In genomic region chr17:48137658-48138057, GRCh38 we compare ENCODE assay signal across 17 cellular contexts. TPM values are rescaled to one million over a fixed set of nuclear protein-coding genes. Genes with fewer than 3 reads are reported as not detected.
A peak's percentile ranks its signal among the peaks of the same experiment; 100 is the strongest.
DNase-seq lines count a peak whose midpoint lies in the region; ATAC-seq, FAIRE-seq and TF ChIP-seq lines count a peak whose summit lies in the region.
"Had no signal": no experiment of that assay in that cellular context is flagged by ENCODE, and none has a peak within 500 bp of the region (broad histone marks: within the 10 kb centered on the region; RNA-seq: fewer than 3 reads in every experiment).

No MANE protein-coding gene starts in this region.

- H3K27ac ChIP-seq in GM23338 (ENCODE audit: low read depth): no peak overlapping the region
- no peak overlapping the region for H3K27ac ChIP-seq in psoas muscle
- H3K27ac ChIP-seq in small intestine (ENCODE audit: low read depth in 1 of 2, low read length in 1 of 2): no peak overlapping the region

- no peak for DNase-seq in activated CD4-positive, alpha-beta T cell treated with anti-CD3 and anti-CD28 coated beads, Interleukin-2, amount 10 ng/mL, durations not matched to agents 24 days and 14 days
- no peak for DNase-seq in activated CD4-positive, alpha-beta T cell treated with anti-CD3 and anti-CD28 coated beads for 48 hours
- no peak for DNase-seq in GM23338 (ENCODE audit: low spot score)
- DNase-seq in activated naive CD8-positive, alpha-beta T cell treated with anti-CD3 and anti-CD28 coated beads for 36 hours: no peak
- DNase-seq in naive thymus-derived CD8-positive, alpha-beta T cell: no peak
- DNase-seq in C1 segment of cervical spinal cord (lab: John Stamatoyannopoulos, UW): no peak
- DNase-seq in psoas muscle: no peak
- DNase-seq in small intestine: no peak
- DNase-seq: CD4-positive, alpha-beta T cell; GF-D8; KBM-7; NCI-H1092; NCI-H1694; NCI-H2107; NCI-H774 had no signal

- no peaks in the 10 kb centered on the region for H3K9me3 Mint-ChIP-seq in activated CD4-positive, alpha-beta T cell treated with anti-CD3 and anti-CD28 coated beads, Interleukin-2, amount 10 ng/mL, durations not matched to agents 24 days and 14 days
- no peaks in the 10 kb centered on the region for H3K9me3 Mint-ChIP-seq in GM23338
- H3K9me3 Mint-ChIP-seq in activated naive CD8-positive, alpha-beta T cell treated with anti-CD3 and anti-CD28 coated beads for 36 hours: no peaks in the 10 kb centered on the region
- no peaks in the 10 kb centered on the region for H3K9me3 Mint-ChIP-seq in naive thymus-derived CD8-positive, alpha-beta T cell
- H3K9me3 Mint-ChIP-seq: CD4-positive, alpha-beta T cell had no signal

- no peak overlapping the region for H3K4me2 ChIP-seq in GM23338

- H3K27me3 Mint-ChIP-seq in activated CD4-positive, alpha-beta T cell treated with anti-CD3 and anti-CD28 coated beads, Interleukin-2, amount 10 ng/mL, durations not matched to agents 24 days and 14 days: no peaks in the 10 kb centered on the region
- no peaks in the 10 kb centered on the region for H3K27me3 Mint-ChIP-seq in GM23338 (ENCODE audit: insufficient read depth, low read depth, poor library complexity)
- no peaks in the 10 kb centered on the region for H3K27me3 Mint-ChIP-seq in activated naive CD8-positive, alpha-beta T cell treated with anti-CD3 and anti-CD28 coated beads for 36 hours
- no peaks in the 10 kb centered on the region for H3K27me3 Mint-ChIP-seq in naive thymus-derived CD8-positive, alpha-beta T cell
- H3K27me3 Mint-ChIP-seq: CD4-positive, alpha-beta T cell had no signal

- H3K36me3 Mint-ChIP-seq in activated CD4-positive, alpha-beta T cell treated with anti-CD3 and anti-CD28 coated beads, Interleukin-2, amount 10 ng/mL, durations not matched to agents 24 days and 14 days (ENCODE audit: low read depth): peaks cover 29% of the 10 kb centered on the region
- no peaks in the 10 kb centered on the region for H3K36me3 Mint-ChIP-seq in GM23338 (ENCODE audit: low read depth)
- H3K36me3 Mint-ChIP-seq in activated naive CD8-positive, alpha-beta T cell treated with anti-CD3 and anti-CD28 coated beads for 36 hours: peaks cover 4% of the 10 kb centered on the region
- peaks cover 0 to 55% (median 5%) of the 10 kb centered on the region in 3 donors for H3K36me3 Mint-ChIP-seq in naive thymus-derived CD8-positive, alpha-beta T cell

- no peaks in the 10 kb centered on the region for H3K79me2 ChIP-seq in GM23338 (replicated peaks; ENCODE audit: insufficient read depth)

- H3K4me1 ChIP-seq in GM23338 (ENCODE audit: insufficient read depth) (no peaks in the 10 kb centered on the region), psoas muscle (no peaks in the 10 kb centered on the region), small intestine (ENCODE audit: control insufficient read depth in 2 of 2, insufficient read depth in 1 of 2, low read depth in 1 of 2, low read length in 1 of 2) (no peaks in the 10 kb centered on the region)

- H3K9me2 ChIP-seq in GM23338 (ENCODE audit: insufficient read depth): no peaks in the 10 kb centered on the region

- FAIRE-seq in small intestine (lab: Jason Lieb, UNC): no peak

- H3K9me3 ChIP-seq in psoas muscle (no peaks in the 10 kb centered on the region), small intestine (ENCODE audit: control insufficient read depth, low read depth) (no peaks in the 10 kb centered on the region)

- peak overlapping the region; percentile 4 for H3K27ac Mint-ChIP-seq in activated CD4-positive, alpha-beta T cell treated with anti-CD3 and anti-CD28 coated beads, Interleukin-2, amount 10 ng/mL, durations not matched to agents 24 days and 14 days
- no peak overlapping the region for H3K27ac Mint-ChIP-seq in GM23338
- H3K27ac Mint-ChIP-seq in activated naive CD8-positive, alpha-beta T cell treated with anti-CD3 and anti-CD28 coated beads for 36 hours: peak overlapping the region; percentile 6
- peak overlapping the region in 8 of 10 donors; percentile 2 to 78 (median 38) for H3K27ac Mint-ChIP-seq in naive thymus-derived CD8-positive, alpha-beta T cell
- H3K27ac Mint-ChIP-seq: CD4-positive, alpha-beta T cell had no signal

- 66 to 69% (median 67%) methylated on average over 1 of the region's 1 CpG for WGBS in psoas muscle, 3 donors
- WGBS in small intestine, 3 donors: 53 to 61% (median 56%) methylated on average over 1 of the region's 1 CpG

- H3K27me3 ChIP-seq in GM23338 (ENCODE audit: insufficient read depth): no peaks in the 10 kb centered on the region
- H3K27me3 ChIP-seq in psoas muscle (ENCODE audit: insufficient read depth in 3 of 3, low read length in 2 of 3): peaks cover 0 to 4% (median 0%) of the 10 kb centered on the region in 3 donors
- no peaks in the 10 kb centered on the region for H3K27me3 ChIP-seq in small intestine (ENCODE audit: control insufficient read depth in 2 of 2, insufficient read depth in 2 of 2, low read length in 2 of 2)

- POLR2A ChIA-PET in naive thymus-derived CD8-positive, alpha-beta T cell (lab: Charles Lee): no interaction called here

- TF ChIP-seq CTCF in GM23338 (conservative IDR thresholded peaks at IDR 0.05; ENCODE audit: low read depth in 2 of 2): no peak
- no peak for TF ChIP-seq CTCF in psoas muscle (IDR thresholded peaks at IDR 0.05)

- no peak for ATAC-seq in GM23338
- ATAC-seq in naive thymus-derived CD8-positive, alpha-beta T cell: no peak
- no peak for ATAC-seq in psoas muscle
- ATAC-seq: Panc1, Right ventricle myocardium inferior had no signal

- no peaks in the 10 kb centered on the region for H4K20me1 ChIP-seq in GM23338 (replicated peaks; ENCODE audit: insufficient read depth)

- intact Hi-C loops in activated CD4-positive, alpha-beta T cell treated with anti-CD3 and anti-CD28 coated beads, Interleukin-2, amount 10 ng/mL, durations not matched to agents 24 days and 14 days (cut with micrococcal nuclease): no loop called here
- intact Hi-C loops in psoas muscle (cut with DNase I): loop anchor here (10.0 kb wide), 2 partner anchors 53 to 293 kb away; partner anchors contain the start of gene SCRN2 (in 1 of the 2)

- H2AFZ ChIP-seq in GM23338: 0 out of 2 replicates have a peak overlapping the region, but pooled peaks have one; percentile 69

- H3K36me3 ChIP-seq in GM23338 (ENCODE audit: insufficient read depth) (no peaks in the 10 kb centered on the region), psoas muscle (ENCODE audit: insufficient read depth in 1 of 2, low read depth in 1 of 2) (no peaks in the 10 kb centered on the region), small intestine (ENCODE audit: control insufficient read depth in 2 of 2, insufficient read depth in 2 of 2, low read length in 2 of 2) (no peaks in the 10 kb centered on the region)

- no peak overlapping the region for H3K4me3 ChIP-seq in GM23338
- H3K4me3 ChIP-seq in psoas muscle: no peak overlapping the region
- H3K4me3 ChIP-seq in small intestine (ENCODE audit: low read depth in 1 of 2, low read length in 2 of 2): no peak overlapping the region

- no peaks in the 10 kb centered on the region for H3F3A ChIP-seq in GM23338 (replicated peaks; ENCODE audit: low read depth)

- no peak overlapping the region for H3K4me3 Mint-ChIP-seq in activated CD4-positive, alpha-beta T cell treated with anti-CD3 and anti-CD28 coated beads, Interleukin-2, amount 10 ng/mL, durations not matched to agents 24 days and 14 days
- H3K4me3 Mint-ChIP-seq in GM23338: no peak overlapping the region
- H3K4me3 Mint-ChIP-seq in activated naive CD8-positive, alpha-beta T cell treated with anti-CD3 and anti-CD28 coated beads for 36 hours: no peak overlapping the region
- H3K4me3 Mint-ChIP-seq in naive thymus-derived CD8-positive, alpha-beta T cell: no peak overlapping the region
- H3K4me3 Mint-ChIP-seq: CD4-positive, alpha-beta T cell had no signal

- H3K4me1 Mint-ChIP-seq in activated CD4-positive, alpha-beta T cell treated with anti-CD3 and anti-CD28 coated beads, Interleukin-2, amount 10 ng/mL, durations not matched to agents 24 days and 14 days: peaks cover 9% of the 10 kb centered on the region
- H3K4me1 Mint-ChIP-seq in GM23338: no peaks in the 10 kb centered on the region
- peaks cover 13% of the 10 kb centered on the region for H3K4me1 Mint-ChIP-seq in activated naive CD8-positive, alpha-beta T cell treated with anti-CD3 and anti-CD28 coated beads for 36 hours
- peaks cover 3 to 10% (median 7%) of the 10 kb centered on the region in 4 donors for H3K4me1 Mint-ChIP-seq in naive thymus-derived CD8-positive, alpha-beta T cell

TF ChIP-seq in GM23338, 12 proteins besides CTCF, POLR2A, EP300 and RAD21 (continues in another document):
- no peak for TF ChIP-seq CREB1 (CRISPR knock-in tag; IDR thresholded peaks at IDR 0.05; ENCODE audit: low read depth)
- no peak for TF ChIP-seq ZNF114 (CRISPR knock-in tag; IDR thresholded peaks at IDR 0.05)

RNA-seq across cellular contexts. Expression of gene SNX11, which starts 30.1 kb away (rescaled TPM):
- 33.3 and 34.9 TPM in 2 replicates for total RNA-seq in activated CD4-positive, alpha-beta T cell treated with anti-CD3 and anti-CD28 coated beads, Interleukin-2, amount 10 ng/mL, durations not matched to agents 24 days and 14 days
- 13.7 and 16.3 TPM in 2 replicates for total RNA-seq in GM23338 (2014; rRNA removed; shearing (Covaris generic))
- polyA plus RNA-seq in GM23338 (2016; fragmentation: Nextera tagmentation; extraction: Ambion mirVana): 7.9 and 8.0 TPM in 2 replicates
- 10 to 100 TPM; 32.0 to 33.1 TPM for total RNA-seq in activated naive CD8-positive, alpha-beta T cell treated with anti-CD3 and anti-CD28 coated beads for 36 hours
- total RNA-seq in naive thymus-derived CD8-positive, alpha-beta T cell: 10 to 100 TPM; 19.5 to 20.9 TPM
- polyA plus RNA-seq in naive thymus-derived CD8-positive, alpha-beta T cell: 10 to 100 TPM; 18.8 to 28.3 (median 25.6) TPM
- 10 to 100 TPM; 10.0 to 17.2 (median 12.3) TPM for total RNA-seq in psoas muscle
- polyA plus RNA-seq in psoas muscle: 10 to 100 TPM; 11.5 to 27.0 (median 25.7) TPM
- 10 to 100 TPM; 11.4 to 16.3 (median 13.8) TPM for polyA plus RNA-seq in small intestine

RNA-seq across cellular contexts. Expression of gene CBX1, which starts 36.4 kb away (rescaled TPM):
- 61.3 and 64.6 TPM in 2 replicates for total RNA-seq in activated CD4-positive, alpha-beta T cell treated with anti-CD3 and anti-CD28 coated beads, Interleukin-2, amount 10 ng/mL, durations not matched to agents 24 days and 14 days
- total RNA-seq in GM23338 (2014; rRNA removed; shearing (Covaris generic)): 113 and 127 TPM in 2 replicates
- polyA plus RNA-seq in GM23338 (2016; fragmentation: Nextera tagmentation; extraction: Ambion mirVana) (223 and 243 TPM in 2 replicates), psoas muscle (10 to 100 TPM; 26.6 to 69.6 (median 34.8) TPM), small intestine (10 to 100 TPM in 1 of 3 donors, 1 to 10 TPM in 2; 9.4 to 29.5 (median 10.0) TPM)
- 10 to 100 TPM; 60.3 to 60.5 TPM for total RNA-seq in activated naive CD8-positive, alpha-beta T cell treated with anti-CD3 and anti-CD28 coated beads for 36 hours
- total RNA-seq in naive thymus-derived CD8-positive, alpha-beta T cell: 10 to 100 TPM; 33.6 to 34.6 TPM
- polyA plus RNA-seq in naive thymus-derived CD8-positive, alpha-beta T cell: 10 to 100 TPM; 20.8 to 24.4 (median 24.3) TPM
- total RNA-seq in psoas muscle: 10 to 100 TPM; 28.9 to 39.6 (median 35.5) TPM
